ENCODE assay signal across 12 cellular contexts in genomic region chr5:131272365-131273123, GRCh38. TPM values are rescaled to one million over a fixed set of nuclear protein-coding genes. Genes with fewer than 3 reads are reported as not detected.
DNase-seq lines count a peak whose midpoint lies in the region; ATAC-seq and TF ChIP-seq lines count a peak whose summit lies in the region.
"Had no signal": no experiment of that assay in that cellular context is flagged by ENCODE, and none has a peak within 500 bp of the region (broad histone marks: within the 10 kb centered on the region; RNA-seq: fewer than 3 reads in every experiment).

No MANE protein-coding gene starts in this region.

- TF ChIP-seq CTCF in GM23338 (conservative IDR thresholded peaks at IDR 0.05; ENCODE audit: low read depth in 2 of 2) (no peak), neutrophil (IDR thresholded peaks at IDR 0.05) (no peak)

- 82 to 90% methylated on average over 6 of the region's 6 CpGs for WGBS in aorta, 2 donors

- ATAC-seq in activated CD4-positive, CD25-positive, alpha-beta regulatory T cell treated with anti-CD3 and anti-CD28 coated beads, Interleukin-2, amount 50 U/mL, for 24 hours, result peak; percentile 54 to 65
- no peak for ATAC-seq in GM23338
- ATAC-seq in T-helper 17 cell, result peak; percentile 78
- ATAC-seq in HG02642 (IDR thresholded peaks at IDR 0.05; ENCODE audit: poor library complexity, unreplicated experiment), result no peak
- no peak for ATAC-seq in aorta (ENCODE audit: low FRiP score)

- TF ChIP-seq POLR2A in erythroblast (IDR thresholded peaks at IDR 0.05; ENCODE audit: low read length), result no peak

- H3K4me1 ChIP-seq in GM23338 (ENCODE audit: insufficient read depth) (peaks cover 8% of the 10 kb centered on the region; the same call in 1 of the 2 replicates), neutrophil (ENCODE audit: control insufficient read depth in 1 of 2, insufficient read depth in 1 of 2, low read depth in 1 of 2, low read length in 1 of 2) (peaks cover 32 to 44% of the 10 kb centered on the region in 2 experiments), aorta (ENCODE audit: control insufficient read depth in 1 of 2, insufficient read depth in 2 of 2, low read length in 2 of 2) (no peaks in the 10 kb centered on the region)

- H3K4me2 ChIP-seq in GM23338, result no peak overlapping the region
- H3K4me2 ChIP-seq: hepatocyte had no signal

- 0 out of 3 replicates have a peak, but pooled peaks cover 4% of the 10 kb centered on the region for H3K36me3 Mint-ChIP-seq in GM23338 (ENCODE audit: low read depth)
- H3K36me3 Mint-ChIP-seq in T-helper 17 cell (ENCODE audit: low read depth), result peaks cover 8% of the 10 kb centered on the region

- H4K20me1 ChIP-seq in GM23338 (replicated peaks; ENCODE audit: insufficient read depth), result peaks cover 7% of the 10 kb centered on the region

- H3K36me3 ChIP-seq in GM23338 (ENCODE audit: insufficient read depth) (no peaks in the 10 kb centered on the region), neutrophil (no peaks in the 10 kb centered on the region), aorta (ENCODE audit: control insufficient read depth in 1 of 2, insufficient read depth in 2 of 2, low read length in 1 of 2) (no peaks in the 10 kb centered on the region)

- peaks cover 81% of the 10 kb centered on the region for H3K79me2 ChIP-seq in GM23338 (replicated peaks; ENCODE audit: insufficient read depth)

- H3K27me3 Mint-ChIP-seq in GM23338 (ENCODE audit: insufficient read depth, low read depth, poor library complexity) (peaks cover 1% of the 10 kb centered on the region), T-helper 17 cell (no peaks in the 10 kb centered on the region)

- no peak overlapping the region for H3K27ac ChIP-seq in GM23338 (ENCODE audit: low read depth)
- H3K27ac ChIP-seq in neutrophil, result peak overlapping the region; percentile 59
- no peak overlapping the region for H3K27ac ChIP-seq in aorta (ENCODE audit: low read depth in 1 of 2, low read length in 2 of 2)
- H3K27ac ChIP-seq: hepatocyte had no signal

- no peak overlapping the region for H3K4me3 ChIP-seq in GM23338
- no peak overlapping the region for H3K4me3 ChIP-seq in neutrophil (ENCODE audit: low read depth in 1 of 2, low read length in 1 of 2)
- no peak overlapping the region for H3K4me3 ChIP-seq in aorta (ENCODE audit: low read length in 2 of 2)
- H3K4me3 ChIP-seq: A549, hepatocyte had no signal

- peaks cover 2% of the 10 kb centered on the region; the same call in 2 of the 3 replicates for H3K9me3 Mint-ChIP-seq in GM23338

- peaks cover 13% of the 10 kb centered on the region for H3K4me1 Mint-ChIP-seq in GM23338
- H3K4me1 Mint-ChIP-seq in T-helper 17 cell, result peaks cover 52% of the 10 kb centered on the region

- H3K4me3 Mint-ChIP-seq in GM23338 (no peak overlapping the region), T-helper 17 cell (peak overlapping the region; percentile 94)

- DNase-seq in activated CD4-positive, CD25-positive, alpha-beta regulatory T cell (lab: John Stamatoyannopoulos, UW), result no peak
- DNase-seq in GM23338 (ENCODE audit: low spot score) (no peak), T-helper 17 cell (no peak), aorta (no peak), erythroblast (lab: John Stamatoyannopoulos, UW) (no peak)
- DNase-seq: NCI-H345, SW 1271 had no signal

- H3K9me2 ChIP-seq in GM23338 (ENCODE audit: insufficient read depth), result no peaks in the 10 kb centered on the region

- H3K27me3 ChIP-seq in GM23338 (ENCODE audit: insufficient read depth) (no peaks in the 10 kb centered on the region), neutrophil (no peaks in the 10 kb centered on the region), aorta (ENCODE audit: control insufficient read depth in 1 of 2, insufficient read depth in 2 of 2, low read length in 1 of 2) (no peaks in the 10 kb centered on the region)
- H3K27me3 ChIP-seq: hepatocyte had no signal

- no peaks in the 10 kb centered on the region for H3K9me3 ChIP-seq in T-helper 17 cell (ENCODE audit: control insufficient read depth, low read length, poor library complexity, severe bottlenecking)
- H3K9me3 ChIP-seq in neutrophil, result no peaks in the 10 kb centered on the region
- H3K9me3 ChIP-seq in aorta (ENCODE audit: control insufficient read depth, low read length), result no peaks in the 10 kb centered on the region
- H3K9me3 ChIP-seq: A549 had no signal

- no peak overlapping the region for H2AFZ ChIP-seq in GM23338
- H2AFZ ChIP-seq: hepatocyte had no signal

- intact Hi-C loops in aorta (cut with DNase I), result no loop called here

- no peaks in the 10 kb centered on the region for H3F3A ChIP-seq in GM23338 (replicated peaks; ENCODE audit: low read depth)

- H3K27ac Mint-ChIP-seq in GM23338, result 0 out of 2 replicates have a peak overlapping the region, but pooled peaks have one; percentile 6
- H3K27ac Mint-ChIP-seq in T-helper 17 cell, result peak overlapping the region; percentile 98

TF ChIP-seq in GM23338, 12 proteins besides CTCF, POLR2A, EP300 and RAD21:
- TF ChIP-seq JUNB (IDR thresholded peaks at IDR 0.05; ENCODE audit: unreplicated experiment) (no peak), ETS1 (IDR thresholded peaks at IDR 0.05) (no peak)
TF ChIP-seq in GM23338: peak in this region for 0.

RNA-seq across cellular contexts. Expression of gene CDC42SE2, which starts 8.7 kb away (rescaled TPM):
- 35.5 and 36.2 TPM in 2 replicates for total RNA-seq in GM23338 (2014; rRNA removed; shearing (Covaris generic))
- polyA plus RNA-seq in GM23338 (2016; fragmentation: Nextera tagmentation; extraction: Ambion mirVana) (22.3 and 24.2 TPM in 2 replicates), aorta (10 to 100 TPM; 12.1 to 30.2 TPM)
- total RNA-seq in T-helper 17 cell (100 to 1,000 TPM; 215 to 245 TPM), aorta (10 to 100 TPM; 20.4 to 25.6 TPM)

Comparison
In these comparisons a context has a peak if more than half of its experiments do, and no peak if none do; other contexts are left out.
1. ATAC-seq: peak in activated CD4-positive, CD25-positive, alpha-beta regulatory T cell treated with anti-CD3 and anti-CD28 coated beads, Interleukin-2, amount 50 U/mL, for 24 hours (2 of 2) and T-helper 17 cell (single experiment); none in GM23338 (single experiment), HG02642 (single experiment) and aorta (single experiment).